Comparison of ENCODE assay signal across 21 cellular contexts in genomic region chr1:227893696-227894305, GRCh38. TPM values are rescaled to one million over a fixed set of nuclear protein-coding genes. Genes with fewer than 3 reads are reported as not detected.
DNase-seq lines count a peak whose midpoint lies in the region; TF ChIP-seq lines count a peak whose summit lies in the region.
"Had no signal": no experiment of that assay in that cellular context is flagged by ENCODE, and none has a peak within 500 bp of the region (broad histone marks: within the 10 kb centered on the region; RNA-seq: fewer than 3 reads in every experiment).

No MANE protein-coding gene starts in this region.

- dilution Hi-C loops in mammary epithelial cell (cut with HindIII; ENCODE audit: low sequenced_read_pairs) = no loop called here

- peak overlapping the region; percentile 16 for H2AFZ ChIP-seq in mammary epithelial cell (ENCODE audit: low read depth, low read length)
- H2AFZ ChIP-seq in neuronal stem cell (ENCODE audit: low read length) = no peak overlapping the region
- no peak overlapping the region for H2AFZ ChIP-seq in OCI-LY7 (ENCODE audit: low read length)

- peak overlapping the region; percentile 24 for H2BK120ac ChIP-seq in neuronal stem cell (ENCODE audit: low read depth, low read length)

- no peak overlapping the region for H3K14ac ChIP-seq in neuronal stem cell (ENCODE audit: low read length)

- H3K4me1 ChIP-seq in BE2C (no peaks in the 10 kb centered on the region), mammary epithelial cell (ENCODE audit: insufficient read depth, low read length) (peaks cover 46% of the 10 kb centered on the region), neuronal stem cell (ENCODE audit: control insufficient read depth in 2 of 2, insufficient read depth in 1 of 2, low read depth in 1 of 2, low read length in 2 of 2) (peaks cover 0 to 24% of the 10 kb centered on the region in 2 donors), OCI-LY7 (ENCODE audit: insufficient read depth, low read length, poor library complexity, severe bottlenecking) (no peaks in the 10 kb centered on the region)
- H3K4me1 ChIP-seq: upper lobe of left lung had no signal

- H2BK15ac ChIP-seq in neuronal stem cell (ENCODE audit: low read length) = peak overlapping the region; percentile 74

- H3K79me1 ChIP-seq in neuronal stem cell (ENCODE audit: low read depth, low read length) = no peaks in the 10 kb centered on the region

- H4K20me1 ChIP-seq in mammary epithelial cell (ENCODE audit: insufficient read depth, low read length) (no peaks in the 10 kb centered on the region), OCI-LY7 (ENCODE audit: insufficient read depth, low read length) (no peaks in the 10 kb centered on the region)
- H4K20me1 ChIP-seq: BLaER1 treated with 17β-estradiol and CSF1 and Interleukin-3, amounts not matched to agents 10 nM and 100 nM had no signal

- H3K79me2 ChIP-seq in mammary epithelial cell (ENCODE audit: insufficient read depth, low read length) (no peaks in the 10 kb centered on the region), OCI-LY7 (ENCODE audit: insufficient read depth, low read depth, low read length) (no peaks in the 10 kb centered on the region)

- POLR2A ChIA-PET in OCI-LY7 (lab: Charles Lee) = no interaction called here

- no peak overlapping the region for H4K91ac ChIP-seq in neuronal stem cell (ENCODE audit: low read depth, low read length, poor library complexity)

- no peak overlapping the region for H4K8ac ChIP-seq in neuronal stem cell (ENCODE audit: low read depth, low read length)

- H3K36me3 ChIP-seq in BE2C = no peaks in the 10 kb centered on the region
- H3K36me3 ChIP-seq in mammary epithelial cell (ENCODE audit: insufficient read depth, low read length) = no peaks in the 10 kb centered on the region
- no peaks in the 10 kb centered on the region for H3K36me3 ChIP-seq in neuronal stem cell (replicated peaks in 1 of 2; ENCODE audit: control insufficient read depth in 2 of 2, insufficient read depth in 2 of 2, low read length in 2 of 2)
- H3K36me3 ChIP-seq in OCI-LY7 (ENCODE audit: insufficient read depth, low read length) = no peaks in the 10 kb centered on the region
- H3K36me3 ChIP-seq: BLaER1 treated with 17β-estradiol and CSF1 and Interleukin-3, amounts not matched to agents 10 nM and 100 nM; esophagus muscularis mucosa; SJCRH30; upper lobe of left lung had no signal

- H2BK5ac ChIP-seq in neuronal stem cell (ENCODE audit: low read length) = peak overlapping the region; percentile 47

- in situ Hi-C loops in mammary epithelial cell (cut with MboI; ENCODE audit: low sequenced_read_pairs in 2 of 2) = no loop called here

- H3K9ac ChIP-seq in mammary epithelial cell (ENCODE audit: insufficient read depth, low read length) (no peak overlapping the region), neuronal stem cell (ENCODE audit: low read depth, low read length, poor library complexity) (no peak overlapping the region)
- H3K9ac ChIP-seq: BLaER1 treated with 17β-estradiol and CSF1 and Interleukin-3, amounts not matched to agents 10 nM and 100 nM had no signal

- peak overlapping the region; percentile 87 for H2BK12ac ChIP-seq in neuronal stem cell (ENCODE audit: low read length)

- H3K9me3 ChIP-seq in BE2C (no peaks in the 10 kb centered on the region), mammary epithelial cell (replicated peaks; ENCODE audit: insufficient read depth, low read length) (no peaks in the 10 kb centered on the region), neuronal stem cell (replicated peaks in 1 of 2; ENCODE audit: control insufficient read depth in 2 of 2, insufficient read depth in 1 of 2, low read depth in 1 of 2, low read length in 2 of 2) (no peaks in the 10 kb centered on the region), OCI-LY7 (ENCODE audit: low read length) (no peaks in the 10 kb centered on the region)
- H3K9me3 ChIP-seq: BLaER1 treated with 17β-estradiol and CSF1 and Interleukin-3, amounts not matched to agents 10 nM and 100 nM; esophagus muscularis mucosa; SJCRH30; upper lobe of left lung had no signal

- H3K4me3 ChIP-seq in BE2C (ENCODE audit: low read depth, low read length) (no peak overlapping the region), mammary epithelial cell (replicated peaks in 1 of 3; ENCODE audit: insufficient read depth in 1 of 3, low read depth in 2 of 3, low read length in 3 of 3) (no peak overlapping the region), neuronal stem cell (ENCODE audit: low read length in 2 of 2) (no peak overlapping the region), OCI-LY7 (ENCODE audit: low read depth, low read length, poor library complexity, severe bottlenecking) (no peak overlapping the region)
- H3K4me3 ChIP-seq: BLaER1 treated with 17β-estradiol and CSF1 and Interleukin-3, amounts not matched to agents 10 nM and 100 nM; esophagus muscularis mucosa; SJCRH30; upper lobe of left lung had no signal

- TF ChIP-seq CTCF in BE2C (IDR thresholded peaks at IDR 0.05; ENCODE audit: low read depth, low read length) (no peak), mammary epithelial cell (conservative IDR thresholded peaks at IDR 0.05 in 1 of 2, IDR thresholded peaks at IDR 0.05 in 1 of 2; ENCODE audit: extremely low read depth in 1 of 2, insufficient read depth in 1 of 2, low read depth in 1 of 2, low read length in 2 of 2) (no peak), OCI-LY7 (conservative IDR thresholded peaks at IDR 0.05; ENCODE audit: low read length) (no peak)

- H3K27ac ChIP-seq in mammary epithelial cell (ENCODE audit: insufficient read depth, low read depth, low read length) = no peak overlapping the region
- H3K27ac ChIP-seq in neuronal stem cell (replicated peaks; ENCODE audit: low read length) = no peak overlapping the region
- H3K27ac ChIP-seq in OCI-LY7 (ENCODE audit: low read depth, low read length, poor library complexity, severe bottlenecking) = no peak overlapping the region
- H3K27ac ChIP-seq: 22Rv1; BLaER1 treated with 17β-estradiol and CSF1 and Interleukin-3, amounts not matched to agents 10 nM and 100 nM; esophagus muscularis mucosa; upper lobe of left lung had no signal

- H3K4me2 ChIP-seq in mammary epithelial cell (ENCODE audit: insufficient read depth, low read depth, low read length) (no peak overlapping the region), neuronal stem cell (ENCODE audit: insufficient read depth, low read length, poor library complexity, severe bottlenecking) (no peak overlapping the region), OCI-LY7 (ENCODE audit: low read length) (no peak overlapping the region)
- H3K4me2 ChIP-seq: BLaER1 treated with 17β-estradiol and CSF1 and Interleukin-3, amounts not matched to agents 10 nM and 100 nM had no signal

- H2AK5ac ChIP-seq in neuronal stem cell (ENCODE audit: low read depth, low read length) = peak overlapping the region; percentile 97

- H3K27me3 ChIP-seq in BE2C = no peaks in the 10 kb centered on the region
- H3K27me3 ChIP-seq in mammary epithelial cell (ENCODE audit: insufficient read depth, low read length) = no peaks in the 10 kb centered on the region
- H3K27me3 ChIP-seq in neuronal stem cell (ENCODE audit: control insufficient read depth in 3 of 3, insufficient read depth in 3 of 3, low read depth in 1 of 3, low read length in 3 of 3) = no peaks in the 10 kb centered on the region
- H3K27me3 ChIP-seq: BLaER1 treated with 17β-estradiol and CSF1 and Interleukin-3, amounts not matched to agents 10 nM and 100 nM; esophagus muscularis mucosa; SJCRH30; upper lobe of left lung had no signal

- BruUV-seq in mammary epithelial cell (replicated peaks; lab: Mats Ljungman, UMichigan) (no TSS peak), OCI-LY7 (replicated peaks; lab: Mats Ljungman, UMichigan) (no TSS peak)

- WGBS in mammary epithelial cell (ENCODE audit: low coverage, missing lambda C conversion rate) = 27% methylated on average over 8 of the region's 16 CpGs
- WGBS in neuronal stem cell (ENCODE audit: extremely low coverage in 2 of 2, insufficient read length in 2 of 2, insufficient replicate concordance in 1 of 2), 2 donors = no CpG with 5 or more reads among the region's 16 CpGs

- no peaks in the 10 kb centered on the region for H3K9me2 ChIP-seq in OCI-LY7 (ENCODE audit: insufficient read depth, low read length)

- H3K23ac ChIP-seq in neuronal stem cell (ENCODE audit: low read depth, low read length, poor library complexity) = peak overlapping the region; percentile 11

- CTCF ChIA-PET in mammary epithelial cell (lab: Charles Lee; ENCODE audit: low non-redundant PET) (no interaction called here), OCI-LY7 (lab: Charles Lee; ENCODE audit: unreplicated experiment) (no interaction called here)

- H3K18ac ChIP-seq in neuronal stem cell (ENCODE audit: low read length) = peak overlapping the region; percentile 89

- intact Hi-C loops in mammary epithelial cell (cut with micrococcal nuclease) (no loop called here), OCI-LY7 (cut with micrococcal nuclease; ENCODE audit: unreplicated experiment) (no loop called here)

- DNase-seq in activated CD4-positive, CD25-positive, alpha-beta regulatory T cell treated with anti-CD3 and anti-CD28 coated beads, Interleukin-2, amount 50 U/mL, for 72 hours = peak; percentile 18
- DNase-seq in activated CD4-positive, CD25-positive, alpha-beta regulatory T cell (lab: John Stamatoyannopoulos, UW) = no peak
- DNase-seq in BE2C (peak; percentile 3), mammary epithelial cell (peak; percentile 60), neuronal stem cell (ENCODE audit: low spot score) (no peak), OCI-LY7 (ENCODE audit: low spot score) (no peak), NCI-H69 (lab: John Stamatoyannopoulos, UW) (no peak), NCI-H446 treated with DMSO at 0.1 percent for 48 hours (lab: John Stamatoyannopoulos, UW) (no peak)
- DNase-seq: activated CD4-positive, alpha-beta T cell treated with anti-CD3 and anti-CD28 coated beads, Interleukin-2, amount 10 ng/mL, durations not matched to agents 24 days and 14 days; dermis blood vessel endothelial cell; DMS 273 treated with DMSO at 0.1 percent for 48 hours; Karpas-422; NCI-H146; NCI-H345; nucleus accumbens; small intestine had no signal

- no peak overlapping the region for H3K4ac ChIP-seq in neuronal stem cell (ENCODE audit: low read length)

RNA-seq across cellular contexts. Expression of gene WNT9A, which starts 53.9 kb away (rescaled TPM):
- polyA plus RNA-seq in BE2C (2012; ENCODE audit: insufficient read depth, insufficient read length, low read depth) = not detected
- 1 to 10 TPM; 7.1 to 7.2 TPM for total RNA-seq in mammary epithelial cell
- 15.4 TPM for polyA plus RNA-seq in mammary epithelial cell
- 19.7 TPM for polyA minus RNA-seq in mammary epithelial cell
- polyA plus RNA-seq in neuronal stem cell (2013, experiment 1 of 2) = 0.61 TPM
- polyA plus RNA-seq in neuronal stem cell (2013, experiment 2 of 2) = 0.69 TPM
- not detected in 2 replicates for total RNA-seq in OCI-LY7 (2014; rRNA removed; shearing (Covaris generic))
- total RNA-seq in OCI-LY7 (2022) = not detected in 2 replicates
- total RNA-seq: activated CD4-positive, alpha-beta T cell treated with anti-CD3 and anti-CD28 coated beads, Interleukin-2, amount 10 ng/mL, durations not matched to agents 24 days and 14 days had no signal

Comparison
In these comparisons a context has a peak if more than half of its experiments do, and no peak if none do; other contexts are left out.
1. DNase-seq: peak in activated CD4-positive, CD25-positive, alpha-beta regulatory T cell treated with anti-CD3 and anti-CD28 coated beads, Interleukin-2, amount 50 U/mL, for 72 hours (single experiment), BE2C (single experiment) and mammary epithelial cell (single experiment); none in activated CD4-positive, CD25-positive, alpha-beta regulatory T cell (0 of 4), neuronal stem cell (single experiment), OCI-LY7 (single experiment), NCI-H69 (single experiment) and NCI-H446 treated with DMSO at 0.1 percent for 48 hours (single experiment).
2. RNA of gene WNT9A, which starts 53.9 kb away (total RNA-seq): 7.1 to 7.2 TPM in mammary epithelial cell; not detected in OCI-LY7; every median in the first group is over 4 times any median in the second.